Comparison of ENCODE assay signal across 18 cellular contexts in the genomic region with DNA sequence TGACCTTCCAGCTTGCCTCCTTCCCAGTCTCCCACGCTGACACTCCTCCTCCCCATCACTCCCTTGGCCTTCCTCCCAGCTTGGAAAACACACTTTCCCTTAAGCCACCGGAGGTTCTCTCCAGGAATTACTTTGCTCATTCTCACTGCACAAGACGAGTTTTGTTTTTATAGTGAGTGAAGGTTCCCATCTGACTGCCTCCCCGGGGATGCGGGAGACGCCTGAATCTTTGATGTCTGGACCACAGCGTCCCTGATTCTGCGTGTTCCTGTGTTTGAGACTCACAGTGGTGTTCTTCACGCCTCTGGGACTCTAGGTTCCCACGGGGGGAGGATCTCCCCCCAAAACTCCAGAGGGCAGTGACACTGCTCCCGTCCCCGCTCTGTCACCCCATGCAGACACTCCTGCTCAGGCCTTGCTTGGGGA. TPM values are rescaled to one million over a fixed set of nuclear protein-coding genes. Genes with fewer than 3 reads are reported as not detected.
DNase-seq lines count a peak whose midpoint lies in the region; ATAC-seq and TF ChIP-seq lines count a peak whose summit lies in the region.
"Had no signal": no experiment of that assay in that cellular context is flagged by ENCODE, and none has a peak within 500 bp of the region (broad histone marks: within the 10 kb centered on the region; RNA-seq: fewer than 3 reads in every experiment).

No MANE protein-coding gene starts in this region.

- H3K4me1 ChIP-seq in esophagus squamous epithelium, result peaks cover 4 to 42% (median 5%) of the 10 kb centered on the region in 3 donors

- CTCF ChIA-PET in T-cell (lab: Charles Lee), result interaction anchor here in 1 of 2 donors (0.5 kb wide), 1 partner anchor 21 kb away, joined by 6 read pairs; no protein-coding TSS in a partner anchor

- H3K36me3 Mint-ChIP-seq in T-cell, result no peaks in the 10 kb centered on the region
- H3K36me3 Mint-ChIP-seq: IgD-negative memory B cell had no signal

- no peaks in the 10 kb centered on the region for H3K9me3 Mint-ChIP-seq in T-cell
- H3K9me3 Mint-ChIP-seq: IgD-negative memory B cell had no signal

- peak overlapping the region in 2 of 4 donors; percentile 38 to 61 for H3K27ac ChIP-seq in esophagus squamous epithelium
- H3K27ac ChIP-seq: PC-9 had no signal

- WGBS in esophagus squamous epithelium, 2 donors, result 24 to 55% methylated on average over 9 to 11 of the region's 12 CpGs

- H3K27me3 Mint-ChIP-seq in T-cell, result peaks cover 0 to 6% of the 10 kb centered on the region in 2 donors

- TF ChIP-seq CTCF in omental fat pad (IDR thresholded peaks at IDR 0.05) (no peak), esophagus squamous epithelium (IDR thresholded peaks at IDR 0.05) (no peak)

- no peaks in the 10 kb centered on the region for H3K9me3 ChIP-seq in esophagus squamous epithelium
- H3K9me3 ChIP-seq: gastrocnemius medialis had no signal

- POLR2A ChIA-PET in T-cell (lab: Charles Lee), result no interaction called here

- no peak for TF ChIP-seq POLR2A in esophagus squamous epithelium (IDR thresholded peaks at IDR 0.05)

- ATAC-seq in T-cell (replicated peaks in 1 of 4) (no peak), omental fat pad (ENCODE audit: low FRiP score) (peak; percentile 62), HG03280 (IDR thresholded peaks at IDR 0.05; ENCODE audit: unreplicated experiment) (no peak)

- H3K4me3 Mint-ChIP-seq in T-cell, result no peak overlapping the region
- H3K4me3 Mint-ChIP-seq: B cell, IgD-negative memory B cell had no signal

- DNase-seq in Ammon's horn (ENCODE audit: low spot score) (peak; percentile 78), T-cell (no peak), globus pallidus (ENCODE audit: low spot score) (peak; percentile 71), omental fat pad (ENCODE audit: low spot score) (no peak), esophagus squamous epithelium (lab: John Stamatoyannopoulos, UW) (no peak)
- no peak for DNase-seq in stimulated activated naive CD4-positive, alpha-beta T cell treated with Interleukin-2 at 50 U/mL for 16 hours (lab: John Stamatoyannopoulos, UW)
- no peak for DNase-seq in activated CD4-positive, CD25-positive, alpha-beta regulatory T cell (lab: John Stamatoyannopoulos, UW)
- DNase-seq: central memory CD4-positive, alpha-beta T cell; NCI-H2029 treated with DMSO at 0.1 percent for 48 hours; PC-9; T1000 had no signal

- peak overlapping the region; percentile 70 to 83 for H3K27ac Mint-ChIP-seq in T-cell
- H3K27ac Mint-ChIP-seq: B cell, IgD-negative memory B cell had no signal

- intact Hi-C loops in esophagus squamous epithelium (cut with DNase I), result no loop called here

- H3K36me3 ChIP-seq in esophagus squamous epithelium, result no peaks in the 10 kb centered on the region
- H3K36me3 ChIP-seq: gastrocnemius medialis had no signal

- peaks cover 34 to 60% (median 43%) of the 10 kb centered on the region in 3 donors for H3K4me1 Mint-ChIP-seq in T-cell

- peaks cover 0 to 66% (median 0%) of the 10 kb centered on the region in 4 donors for H3K27me3 ChIP-seq in esophagus squamous epithelium

- H3K4me3 ChIP-seq in esophagus squamous epithelium, result no peak overlapping the region
- H3K4me3 ChIP-seq: gastrocnemius medialis, PC-9, smooth muscle cell had no signal

RNA-seq across cellular contexts. Expression of a gene that starts 2.0 kb away (rescaled TPM):
- 1 to 10 TPM in 4 of 5 donors, under 1 TPM in 1; 0.80 to 5.3 (median 1.7) TPM for total RNA-seq in T-cell
- not detected for total RNA-seq in omental fat pad
- under 1 TPM in 1 of 4 donors, not detected in 3; 0.19 TPM for total RNA-seq in esophagus squamous epithelium
- total RNA-seq: B cell, gastrocnemius medialis, H4, lung microvascular endothelial cell, PC-9, smooth muscle cell had no signal

RNA-seq across cellular contexts. Expression of a gene that starts 50.0 kb away (rescaled TPM):
- total RNA-seq in T-cell, result 1 to 10 TPM in 1 of 5 donors, under 1 TPM in 4; 0.20 to 2.0 (median 0.53) TPM
- total RNA-seq in omental fat pad, result 1 to 10 TPM in 2 of 4 donors, under 1 TPM in 2; 0.72 to 2.4 (median 1.4) TPM
- under 1 TPM in 2 of 4 donors, not detected in 2; 0.12 to 0.76 TPM for total RNA-seq in esophagus squamous epithelium
- total RNA-seq: B cell, H4, PC-9, smooth muscle cell had no signal

Comparison
In these comparisons a context has a peak if more than half of its experiments do, and no peak if none do; other contexts are left out.
1. DNase-seq: peak in Ammon's horn (single experiment) and globus pallidus (single experiment); none in T-cell (0 of 34), omental fat pad (single experiment), stimulated activated naive CD4-positive, alpha-beta T cell treated with Interleukin-2 at 50 U/mL for 16 hours (single experiment), activated CD4-positive, CD25-positive, alpha-beta regulatory T cell (0 of 4) and esophagus squamous epithelium (single experiment).